In the genomic region with DNA sequence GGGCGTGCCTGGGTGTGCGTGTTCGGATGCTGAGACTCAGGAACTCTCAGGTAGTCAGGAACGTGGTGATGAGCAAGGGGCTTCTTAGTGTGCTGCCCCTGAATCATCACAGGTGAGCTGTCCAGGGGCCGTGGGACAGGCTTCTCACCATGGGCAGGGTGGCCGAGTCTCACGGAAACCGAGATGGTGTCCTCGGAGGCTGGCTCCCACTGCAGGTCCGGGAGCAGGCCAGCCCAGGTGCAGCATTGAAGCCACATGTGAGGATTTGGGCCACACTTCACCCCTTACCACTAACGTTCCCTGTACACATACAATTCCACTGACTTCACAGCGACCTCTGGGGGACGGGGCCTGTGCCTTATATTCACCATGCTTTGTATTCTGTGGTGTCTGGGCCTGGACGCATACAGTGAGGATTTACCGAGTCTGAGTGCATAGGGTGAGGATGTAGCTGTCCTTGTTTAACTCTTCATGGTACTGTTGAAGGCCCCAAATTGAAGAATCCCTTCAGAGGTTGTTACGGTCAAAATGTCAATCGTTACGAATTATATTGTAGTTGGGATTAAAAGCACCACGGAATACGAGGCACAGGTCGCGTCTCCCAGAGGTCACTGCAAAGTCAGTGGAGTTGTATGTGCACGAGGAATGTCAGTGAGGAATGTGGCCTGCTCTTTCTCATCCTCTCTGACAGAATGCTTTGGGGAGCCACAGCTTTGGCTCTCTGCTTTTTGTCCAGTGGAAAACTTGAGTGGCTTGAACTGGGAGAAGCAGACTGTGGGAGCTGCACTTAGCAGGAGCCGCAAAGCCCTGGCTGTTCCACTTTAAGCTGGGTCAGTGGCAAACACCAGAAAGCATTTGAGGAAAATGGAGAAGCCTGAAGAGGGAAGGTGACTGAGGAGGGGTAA, we compare ENCODE assay signal across 27 cellular contexts.
A peak's percentile ranks its signal among the peaks of the same experiment; 100 is the strongest.
DNase-seq lines count a peak whose midpoint lies in the region; TF ChIP-seq lines count a peak whose summit lies in the region.
"Had no signal": no experiment of that assay in that cellular context is flagged by ENCODE, and none has a peak within 500 bp of the region (broad histone marks: within the 10 kb centered on the region; RNA-seq: fewer than 3 reads in every experiment).

No MANE protein-coding gene starts in this region.

- H3K9me3 Mint-ChIP-seq in activated T-cell treated with anti-CD3 and anti-CD28 coated beads, Interleukin-2, amount 50 U/mL, for 24 hours, result no peaks in the 10 kb centered on the region
- H3K9me3 Mint-ChIP-seq: activated CD4-positive, alpha-beta memory T cell treated with anti-CD3 and anti-CD28 coated beads for 36 hours; central memory CD8-positive, alpha-beta T cell; naive thymus-derived CD8-positive, alpha-beta T cell; stimulated activated naive CD8-positive, alpha-beta T cell treated with anti-CD3 and anti-CD28 coated beads, Interleukin-15, amount 100 ng/mL, for 72 hours had no signal

- H3K4me1 Mint-ChIP-seq in activated T-cell treated with anti-CD3 and anti-CD28 coated beads, Interleukin-2, amount 50 U/mL, for 24 hours (ENCODE audit: low read depth), result no peaks in the 10 kb centered on the region
- H3K4me1 Mint-ChIP-seq: central memory CD8-positive, alpha-beta T cell; stimulated activated naive CD8-positive, alpha-beta T cell treated with anti-CD3 and anti-CD28 coated beads, Interleukin-15, amount 100 ng/mL, for 72 hours had no signal

- H3K36me3 Mint-ChIP-seq in activated T-cell treated with anti-CD3 and anti-CD28 coated beads, Interleukin-2, amount 50 U/mL, for 24 hours (ENCODE audit: low read depth), result peaks cover 99% of the 10 kb centered on the region

- H3K36me3 ChIP-seq in left ventricle myocardium inferior (peaks cover 72% of the 10 kb centered on the region), transverse colon (no peaks in the 10 kb centered on the region), adrenal gland (replicated peaks in 1 of 2) (peaks cover 0 to 53% of the 10 kb centered on the region in 2 donors)

- H3K27me3 ChIP-seq in left ventricle myocardium inferior (ENCODE audit: low read depth), result no peaks in the 10 kb centered on the region
- no peaks in the 10 kb centered on the region for H3K27me3 ChIP-seq in transverse colon
- H3K27me3 ChIP-seq in adrenal gland, result no peaks in the 10 kb centered on the region

- H3K9me3 ChIP-seq in left ventricle myocardium inferior (replicated peaks) (no peaks in the 10 kb centered on the region), transverse colon (no peaks in the 10 kb centered on the region), adrenal gland (replicated peaks in 1 of 3) (no peaks in the 10 kb centered on the region)

- TF ChIP-seq CTCF in left ventricle myocardium inferior (IDR thresholded peaks at IDR 0.05; ENCODE audit: borderline replicate concordance), result no peak
- TF ChIP-seq CTCF in transverse colon (IDR thresholded peaks at IDR 0.05), result peak in 1 of 5 experiments; percentile 7
- TF ChIP-seq CTCF in adrenal gland (IDR thresholded peaks at IDR 0.05), result no peak

- intact Hi-C loops in left ventricle myocardium inferior (cut with micrococcal nuclease), result no loop called here
- intact Hi-C loops in transverse colon (cut with DNase I; ENCODE audit: low total_unique reads), result no loop called here
- intact Hi-C loops in adrenal gland (cut with DNase I), result no loop called here

- H3K27ac Mint-ChIP-seq in activated T-cell treated with anti-CD3 and anti-CD28 coated beads, Interleukin-2, amount 50 U/mL, for 24 hours, result peak overlapping the region; percentile 16
- H3K27ac Mint-ChIP-seq: activated CD4-positive, alpha-beta memory T cell treated with anti-CD3 and anti-CD28 coated beads for 36 hours had no signal

- in situ Hi-C loops in transverse colon (cut with MboI; ENCODE audit: low pct_ligation_motif_present in 1 of 4, low pct_unique_long_range_greater_than_20kb in 1 of 4, low sequenced_read_pairs in 3 of 4), result no loop called here

- TF ChIP-seq POLR2A in transverse colon (IDR thresholded peaks at IDR 0.05) (no peak), adrenal gland (IDR thresholded peaks at IDR 0.05) (no peak)

- H3K4me3 ChIP-seq in left ventricle myocardium inferior (peak overlapping the region; percentile 44), transverse colon (no peak overlapping the region), adrenal gland (no peak overlapping the region)
- H3K4me3 ChIP-seq: lung had no signal

- H3K27me3 Mint-ChIP-seq in activated T-cell treated with anti-CD3 and anti-CD28 coated beads, Interleukin-2, amount 50 U/mL, for 24 hours, result no peaks in the 10 kb centered on the region
- H3K27me3 Mint-ChIP-seq: activated CD4-positive, alpha-beta memory T cell treated with anti-CD3 and anti-CD28 coated beads for 36 hours; central memory CD8-positive, alpha-beta T cell; naive thymus-derived CD8-positive, alpha-beta T cell; stimulated activated naive CD8-positive, alpha-beta T cell treated with anti-CD3 and anti-CD28 coated beads, Interleukin-15, amount 100 ng/mL, for 72 hours; T-helper 17 cell had no signal

- TF ChIP-seq EP300 in transverse colon (IDR thresholded peaks at IDR 0.05; ENCODE audit: low read depth), result peak; percentile 59

- WGBS in transverse colon (ENCODE audit: low coverage in 1 of 2), 2 donors, result 73 to 88% methylated on average over 11 to 24 of the region's 24 CpGs
- 88 to 93% (median 90%) methylated on average over 14 to 24 of the region's 24 CpGs for WGBS in adrenal gland, 4 donors

- H3K27ac ChIP-seq in left ventricle myocardium inferior (replicated peaks), result peak overlapping the region; percentile 91
- peak overlapping the region in 3 of 4 donors; percentile 45 to 75 (median 60) for H3K27ac ChIP-seq in transverse colon
- no peak overlapping the region for H3K27ac ChIP-seq in adrenal gland
- H3K27ac ChIP-seq: 22Rv1, WERI-Rb-1 had no signal

- no peak overlapping the region for H3K4me3 Mint-ChIP-seq in activated T-cell treated with anti-CD3 and anti-CD28 coated beads, Interleukin-2, amount 50 U/mL, for 24 hours
- H3K4me3 Mint-ChIP-seq: activated CD4-positive, alpha-beta memory T cell treated with anti-CD3 and anti-CD28 coated beads for 36 hours; central memory CD8-positive, alpha-beta T cell; naive thymus-derived CD8-positive, alpha-beta T cell; stimulated activated naive CD8-positive, alpha-beta T cell treated with anti-CD3 and anti-CD28 coated beads, Interleukin-15, amount 100 ng/mL, for 72 hours; T-helper 17 cell had no signal

- H3K4me1 ChIP-seq in left ventricle myocardium inferior (peaks cover 90% of the 10 kb centered on the region), transverse colon (peaks cover 0 to 4% (median 2%) of the 10 kb centered on the region in 4 donors), adrenal gland (replicated peaks in 1 of 2) (no peaks in the 10 kb centered on the region)

- no peak for DNase-seq in activated T-cell treated with anti-CD3 and anti-CD28 coated beads, Interleukin-2, amount 50 U/mL, for 24 hours
- DNase-seq in activated T-cell treated with anti-CD3 and anti-CD28 coated beads for 4 hours, result no peak
- DNase-seq in left ventricle myocardium inferior, result peak; percentile 29
- DNase-seq in mucosa of gallbladder (ENCODE audit: low spot score), result peak; percentile 45
- no peak for DNase-seq in transverse colon
- DNase-seq in hippocampal formation (lab: John Stamatoyannopoulos, UW), result no peak
- no peak for DNase-seq in foreskin melanocyte
- DNase-seq in adrenal gland, result no peak
- DNase-seq: activated CD4-positive, alpha-beta memory T cell treated with anti-CD3 and anti-CD28 coated beads for 36 hours; AML-193; anterior cingulate cortex; DND-41; erythroblast; glutamatergic neuron; Kasumi-1; naive thymus-derived CD8-positive, alpha-beta T cell; NCI-H1930; NCI-H345; SIG-M5; small intestine; stimulated activated CD4-positive, alpha-beta T cell treated with anti-CD3 and anti-CD28 coated beads, Interleukin-4, amount 100 ng/mL, for 1 hour; stimulated activated naive CD8-positive, alpha-beta T cell treated with anti-CD3 and anti-CD28 coated beads, Interleukin-15, amount 100 ng/mL, for 72 hours; T-helper 17 cell had no signal

Comparison
In these comparisons a context has a peak if more than half of its experiments do, and no peak if none do; other contexts are left out.
1. DNase-seq: peak in left ventricle myocardium inferior (single experiment) and mucosa of gallbladder (single experiment); none in activated T-cell treated with anti-CD3 and anti-CD28 coated beads, Interleukin-2, amount 50 U/mL, for 24 hours (single experiment), activated T-cell treated with anti-CD3 and anti-CD28 coated beads for 4 hours (single experiment), transverse colon (single experiment), hippocampal formation (0 of 2), foreskin melanocyte (single experiment) and adrenal gland (0 of 7).
2. H3K27ac ChIP-seq: peak in left ventricle myocardium inferior (single experiment) and transverse colon (3 of 4); none in adrenal gland (0 of 5).